11 cellular contexts compared by ENCODE assay signal in genomic region chr20:20480126-20480525, GRCh38.
"Had no signal": no experiment of that assay in that cellular context is flagged by ENCODE, and none has a peak within 500 bp of the region (broad histone marks: within the 10 kb centered on the region; RNA-seq: fewer than 3 reads in every experiment).

No MANE protein-coding gene starts in this region.

- H3K36me3 Mint-ChIP-seq: natural killer cell had no signal

- DNase-seq: activated CD4-positive, alpha-beta T cell treated with anti-CD3 and anti-CD28 coated beads for 1 hour; head of caudate nucleus; natural killer cell; posterior cingulate gyrus; SIG-M5; stimulated activated CD4-positive, alpha-beta T cell treated with anti-CD3 and anti-CD28 coated beads, Interleukin-4, amount 100 ng/mL, for 4 hours had no signal

- H3K4me1 Mint-ChIP-seq: natural killer cell had no signal

- ATAC-seq: natural killer cell had no signal

- H3K27me3 ChIP-seq: ascending aorta, esophagus muscularis mucosa, right atrium auricular region had no signal

- H3K4me3 ChIP-seq: ascending aorta, esophagus muscularis mucosa, right atrium auricular region, skin epidermis had no signal

- H3K9me3 Mint-ChIP-seq: natural killer cell had no signal

- H3K9me3 ChIP-seq: ascending aorta, esophagus muscularis mucosa, right atrium auricular region had no signal

- H3K36me3 ChIP-seq: ascending aorta, right atrium auricular region had no signal

- H3K27ac Mint-ChIP-seq: natural killer cell had no signal

- H3K4me3 Mint-ChIP-seq: natural killer cell had no signal

- FAIRE-seq: endometrium had no signal

- H3K27ac ChIP-seq: ascending aorta, esophagus muscularis mucosa, right atrium auricular region, skin epidermis had no signal

- H3K4me1 ChIP-seq: ascending aorta, esophagus muscularis mucosa had no signal
